ENCODE assay signal across 23 cellular contexts in the genomic region with DNA sequence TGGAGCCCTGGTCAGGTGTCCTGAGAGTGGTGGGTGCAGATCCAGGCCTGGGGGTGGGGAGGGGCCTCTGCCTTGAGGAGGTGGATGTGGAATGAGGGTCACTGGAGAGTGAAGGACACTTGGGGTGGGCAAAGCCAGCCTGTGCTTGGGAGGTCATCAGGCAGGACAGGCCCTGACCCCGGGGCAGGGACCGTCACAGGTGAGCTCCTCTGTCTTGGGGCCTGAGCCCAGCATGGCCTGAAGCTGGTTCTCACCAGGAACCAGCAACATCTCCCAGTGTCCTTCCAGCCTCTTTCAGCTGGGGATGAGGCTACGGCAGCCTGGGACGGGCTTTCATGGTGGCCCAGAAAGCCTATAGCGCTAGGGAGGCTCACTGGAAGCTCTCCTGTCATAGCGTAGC. TPM values are rescaled to one million over a fixed set of nuclear protein-coding genes. Genes with fewer than 3 reads are reported as not detected.
DNase-seq lines count a peak whose midpoint lies in the region; ATAC-seq, FAIRE-seq and TF ChIP-seq lines count a peak whose summit lies in the region.
"Had no signal": no experiment of that assay in that cellular context is flagged by ENCODE, and none has a peak within 500 bp of the region (broad histone marks: within the 10 kb centered on the region; RNA-seq: fewer than 3 reads in every experiment).

No MANE protein-coding gene starts in this region.

- H3K4me1 Mint-ChIP-seq in activated CD8-positive, alpha-beta memory T cell treated with anti-CD3 and anti-CD28 coated beads, Interleukin-2, amount 10 ng/mL, durations not matched to agents 7 days and 5 days = peaks cover 11% of the 10 kb centered on the region
- H3K4me1 Mint-ChIP-seq in progenitor cell of endocrine pancreas (ENCODE audit: low read depth) = peaks cover 16% of the 10 kb centered on the region
- peaks cover 22% of the 10 kb centered on the region for H3K4me1 Mint-ChIP-seq in activated naive CD8-positive, alpha-beta T cell treated with anti-CD3 and anti-CD28 coated beads for 36 hours

- H3K9me3 ChIP-seq in kidney (ENCODE audit: control insufficient read depth in 1 of 2, low read length in 2 of 2) = no peaks in the 10 kb centered on the region
- H3K9me3 ChIP-seq in body of pancreas = no peaks in the 10 kb centered on the region

- WGBS in body of pancreas, 2 donors = 83% methylated on average over 6 of the region's 6 CpGs; no CpG with 5 or more reads in 1 of the 2 donors

- H3K36me3 ChIP-seq in kidney (ENCODE audit: control insufficient read depth in 1 of 2, insufficient read depth in 2 of 2, low read length in 2 of 2) (no peaks in the 10 kb centered on the region), body of pancreas (replicated peaks in 1 of 2; ENCODE audit: insufficient read depth in 1 of 2, low read depth in 2 of 2) (no peaks in the 10 kb centered on the region)
- H3K36me3 ChIP-seq: BLaER1 treated with 17β-estradiol and CSF1 and Interleukin-3, amounts not matched to agents 10 nM and 100 nM; MG63 had no signal

- FAIRE-seq in kidney (lab: Jason Lieb, UNC) = no peak
- FAIRE-seq: A204.1, GM12891 had no signal

- ATAC-seq in activated CD8-positive, alpha-beta memory T cell treated with anti-CD3 and anti-CD28 coated beads, Interleukin-2, amount 10 ng/mL, durations not matched to agents 7 days and 5 days = no peak
- ATAC-seq in GM21786 (IDR thresholded peaks at IDR 0.05; ENCODE audit: unreplicated experiment) (no peak), body of pancreas (no peak)
- ATAC-seq: Panc1, Right ventricle myocardium inferior had no signal

- TF ChIP-seq CTCF in kidney (IDR thresholded peaks at IDR 0.05; ENCODE audit: borderline replicate concordance, extremely low read depth, insufficient read depth) = no peak
- TF ChIP-seq CTCF in progenitor cell of endocrine pancreas (IDR thresholded peaks at IDR 0.05; ENCODE audit: unreplicated experiment) = no peak
- TF ChIP-seq CTCF in body of pancreas (IDR thresholded peaks at IDR 0.05) = no peak

- H3K4me1 ChIP-seq in kidney (ENCODE audit: control insufficient read depth in 1 of 2, insufficient read depth in 1 of 2, low read depth in 1 of 2, low read length in 2 of 2) (no peaks in the 10 kb centered on the region), body of pancreas (no peaks in the 10 kb centered on the region)

- peaks cover 0 to 3% of the 10 kb centered on the region in 2 donors for H3K27me3 ChIP-seq in body of pancreas

- peak; percentile 23 for DNase-seq in activated CD8-positive, alpha-beta memory T cell treated with anti-CD3 and anti-CD28 coated beads, Interleukin-2, amount 10 ng/mL, durations not matched to agents 7 days and 5 days
- DNase-seq in activated CD8-positive, alpha-beta memory T cell treated with anti-CD3 and anti-CD28 coated beads, Interleukin-2, amount 50 U/mL, for 48 hours = no peak
- DNase-seq in kidney = peak; percentile 55
- peak; percentile 8 for DNase-seq in progenitor cell of endocrine pancreas (ENCODE audit: low spot score, unreplicated experiment)
- no peak for DNase-seq in activated naive CD8-positive, alpha-beta T cell treated with anti-CD3 and anti-CD28 coated beads for 36 hours
- no peak for DNase-seq in activated CD4-positive, alpha-beta T cell treated with anti-CD3 and anti-CD28 coated beads for 48 hours
- DNase-seq in body of pancreas = no peak
- DNase-seq: GF-D8, IMR-90, Karpas-422, MG63, NCI-H1092 treated with DMSO at 0.1 percent for 48 hours, NCI-H1694, NCI-H524 treated with DMSO at 0.1 percent for 48 hours had no signal

- peaks cover 6% of the 10 kb centered on the region for H3K9me3 Mint-ChIP-seq in activated CD8-positive, alpha-beta memory T cell treated with anti-CD3 and anti-CD28 coated beads, Interleukin-2, amount 10 ng/mL, durations not matched to agents 7 days and 5 days (ENCODE audit: low read depth)
- H3K9me3 Mint-ChIP-seq in progenitor cell of endocrine pancreas (ENCODE audit: low read depth) = peaks cover 7% of the 10 kb centered on the region
- peaks cover 20% of the 10 kb centered on the region for H3K9me3 Mint-ChIP-seq in activated naive CD8-positive, alpha-beta T cell treated with anti-CD3 and anti-CD28 coated beads for 36 hours

- H3K27ac ChIP-seq in kidney (ENCODE audit: low read depth in 2 of 2, low read length in 2 of 2) (no peak overlapping the region), body of pancreas (no peak overlapping the region)

- H3K27ac Mint-ChIP-seq in activated CD8-positive, alpha-beta memory T cell treated with anti-CD3 and anti-CD28 coated beads, Interleukin-2, amount 10 ng/mL, durations not matched to agents 7 days and 5 days = no peak overlapping the region
- H3K27ac Mint-ChIP-seq in progenitor cell of endocrine pancreas = no peak overlapping the region
- no peak overlapping the region for H3K27ac Mint-ChIP-seq in activated naive CD8-positive, alpha-beta T cell treated with anti-CD3 and anti-CD28 coated beads for 36 hours

- H3K36me3 Mint-ChIP-seq in activated CD8-positive, alpha-beta memory T cell treated with anti-CD3 and anti-CD28 coated beads, Interleukin-2, amount 10 ng/mL, durations not matched to agents 7 days and 5 days = peaks cover 9% of the 10 kb centered on the region
- peaks cover under 1% of the 10 kb centered on the region for H3K36me3 Mint-ChIP-seq in progenitor cell of endocrine pancreas (ENCODE audit: insufficient read depth)
- peaks cover 20% of the 10 kb centered on the region for H3K36me3 Mint-ChIP-seq in activated naive CD8-positive, alpha-beta T cell treated with anti-CD3 and anti-CD28 coated beads for 36 hours

- H3K4me3 ChIP-seq in kidney (ENCODE audit: low read length in 2 of 2) = no peak overlapping the region
- H3K4me3 ChIP-seq in body of pancreas = no peak overlapping the region
- H3K4me3 ChIP-seq: BLaER1 treated with 17β-estradiol and CSF1 and Interleukin-3, amounts not matched to agents 10 nM and 100 nM; MG63 had no signal

- no peaks in the 10 kb centered on the region for H3K27me3 Mint-ChIP-seq in activated CD8-positive, alpha-beta memory T cell treated with anti-CD3 and anti-CD28 coated beads, Interleukin-2, amount 10 ng/mL, durations not matched to agents 7 days and 5 days
- H3K27me3 Mint-ChIP-seq in progenitor cell of endocrine pancreas = peaks cover 10% of the 10 kb centered on the region
- H3K27me3 Mint-ChIP-seq in activated naive CD8-positive, alpha-beta T cell treated with anti-CD3 and anti-CD28 coated beads for 36 hours = no peaks in the 10 kb centered on the region

- H3K4me3 Mint-ChIP-seq in activated CD8-positive, alpha-beta memory T cell treated with anti-CD3 and anti-CD28 coated beads, Interleukin-2, amount 10 ng/mL, durations not matched to agents 7 days and 5 days = no peak overlapping the region
- H3K4me3 Mint-ChIP-seq in progenitor cell of endocrine pancreas (ENCODE audit: low read depth) = no peak overlapping the region
- H3K4me3 Mint-ChIP-seq in activated naive CD8-positive, alpha-beta T cell treated with anti-CD3 and anti-CD28 coated beads for 36 hours = no peak overlapping the region

- intact Hi-C loops in kidney (cut with DNase I) = no loop called here
- intact Hi-C loops in body of pancreas (cut with DNase I) = no loop called here

- CTCF ChIA-PET in activated CD8-positive, alpha-beta memory T cell treated with anti-CD3 and anti-CD28 coated beads, Interleukin-2, amount 10 ng/mL, durations not matched to agents 7 days and 5 days (lab: Charles Lee) = no interaction called here

- TF ChIP-seq POLR2A in body of pancreas (IDR thresholded peaks at IDR 0.05) = no peak

- no peak overlapping the region for H3K9ac ChIP-seq in kidney (ENCODE audit: low read length in 2 of 2)

RNA-seq across cellular contexts. Expression of gene KRTAP10-2, which starts 0.8 kb away (rescaled TPM):
- not detected for total RNA-seq in activated CD8-positive, alpha-beta memory T cell treated with anti-CD3 and anti-CD28 coated beads, Interleukin-2, amount 10 ng/mL, durations not matched to agents 7 days and 5 days
- not detected for total RNA-seq in kidney
- not detected for polyA plus RNA-seq in kidney (ENCODE audit: insufficient read depth, low read depth, low replicate concordance)
- total RNA-seq in progenitor cell of endocrine pancreas = not detected in 2 replicates
- total RNA-seq in activated naive CD8-positive, alpha-beta T cell treated with anti-CD3 and anti-CD28 coated beads for 36 hours = not detected
- total RNA-seq in body of pancreas = not detected
- total RNA-seq: Daoy, H4, HT1080, IMR-90, Right ventricle myocardium inferior had no signal
- polyA plus RNA-seq: IMR-90 had no signal

RNA-seq across cellular contexts. Expression of gene KRTAP10-3, which starts 6.5 kb away (rescaled TPM):
- not detected for total RNA-seq in activated CD8-positive, alpha-beta memory T cell treated with anti-CD3 and anti-CD28 coated beads, Interleukin-2, amount 10 ng/mL, durations not matched to agents 7 days and 5 days
- total RNA-seq in kidney = not detected
- not detected for polyA plus RNA-seq in kidney (ENCODE audit: insufficient read depth, low read depth, low replicate concordance)
- not detected in 2 replicates for total RNA-seq in progenitor cell of endocrine pancreas
- not detected for total RNA-seq in activated naive CD8-positive, alpha-beta T cell treated with anti-CD3 and anti-CD28 coated beads for 36 hours
- not detected for total RNA-seq in body of pancreas
- total RNA-seq: Daoy, H4, HT1080, IMR-90, Right ventricle myocardium inferior had no signal
- polyA plus RNA-seq: IMR-90 had no signal

RNA-seq across cellular contexts. Expression of gene KRTAP10-1, which starts 12.1 kb away (rescaled TPM):
- total RNA-seq in activated CD8-positive, alpha-beta memory T cell treated with anti-CD3 and anti-CD28 coated beads, Interleukin-2, amount 10 ng/mL, durations not matched to agents 7 days and 5 days = not detected
- total RNA-seq in kidney (not detected), progenitor cell of endocrine pancreas (not detected in 2 replicates), body of pancreas (not detected)
- not detected for polyA plus RNA-seq in kidney (ENCODE audit: insufficient read depth, low read depth, low replicate concordance)
- total RNA-seq in activated naive CD8-positive, alpha-beta T cell treated with anti-CD3 and anti-CD28 coated beads for 36 hours = not detected
- total RNA-seq: Daoy, H4, HT1080, IMR-90, Right ventricle myocardium inferior had no signal
- polyA plus RNA-seq: IMR-90 had no signal

RNA-seq across cellular contexts. Expression of gene KRTAP10-4, which starts 21.4 kb away (rescaled TPM):
- not detected for total RNA-seq in activated CD8-positive, alpha-beta memory T cell treated with anti-CD3 and anti-CD28 coated beads, Interleukin-2, amount 10 ng/mL, durations not matched to agents 7 days and 5 days
- total RNA-seq in kidney (not detected), progenitor cell of endocrine pancreas (not detected in 2 replicates), body of pancreas (not detected)
- polyA plus RNA-seq in kidney (ENCODE audit: insufficient read depth, low read depth, low replicate concordance) = not detected
- total RNA-seq in activated naive CD8-positive, alpha-beta T cell treated with anti-CD3 and anti-CD28 coated beads for 36 hours = not detected
- total RNA-seq: Daoy, H4, HT1080, IMR-90, Right ventricle myocardium inferior had no signal
- polyA plus RNA-seq: IMR-90 had no signal

RNA-seq across cellular contexts. Expression of gene KRTAP10-5, which starts 28.3 kb away (rescaled TPM):
- total RNA-seq in activated CD8-positive, alpha-beta memory T cell treated with anti-CD3 and anti-CD28 coated beads, Interleukin-2, amount 10 ng/mL, durations not matched to agents 7 days and 5 days = not detected
- total RNA-seq in kidney (not detected), progenitor cell of endocrine pancreas (not detected in 2 replicates), body of pancreas (not detected)
- not detected for polyA plus RNA-seq in kidney (ENCODE audit: insufficient read depth, low read depth, low replicate concordance)
- not detected for total RNA-seq in activated naive CD8-positive, alpha-beta T cell treated with anti-CD3 and anti-CD28 coated beads for 36 hours
- total RNA-seq: Daoy, H4, HT1080, IMR-90, Right ventricle myocardium inferior had no signal
- polyA plus RNA-seq: IMR-90 had no signal

Comparison
In these comparisons a context has a peak if more than half of its experiments do, and no peak if none do; other contexts are left out.
1. DNase-seq: peak in activated CD8-positive, alpha-beta memory T cell treated with anti-CD3 and anti-CD28 coated beads, Interleukin-2, amount 10 ng/mL, durations not matched to agents 7 days and 5 days (single experiment), kidney (single experiment) and progenitor cell of endocrine pancreas (single experiment); none in activated CD8-positive, alpha-beta memory T cell treated with anti-CD3 and anti-CD28 coated beads, Interleukin-2, amount 50 U/mL, for 48 hours (single experiment), activated naive CD8-positive, alpha-beta T cell treated with anti-CD3 and anti-CD28 coated beads for 36 hours (single experiment), activated CD4-positive, alpha-beta T cell treated with anti-CD3 and anti-CD28 coated beads for 48 hours (single experiment) and body of pancreas (0 of 4).